ENCODE assay signal across 28 cellular contexts in genomic region chr1:30012455-30013440, GRCh38.
DNase-seq lines count a peak whose midpoint lies in the region; ATAC-seq and TF ChIP-seq lines count a peak whose summit lies in the region.
"Had no signal": no experiment of that assay in that cellular context is flagged by ENCODE, and none has a peak within 500 bp of the region (broad histone marks: within the 10 kb centered on the region; RNA-seq: fewer than 3 reads in every experiment).

No MANE protein-coding gene starts in this region.

- no peak overlapping the region for H3K27ac ChIP-seq in BLaER1
- H3K27ac ChIP-seq in endodermal cell (ENCODE audit: low read depth, low read length): no peak overlapping the region
- H3K27ac ChIP-seq in mesodermal cell (ENCODE audit: low read depth, low read length, severe bottlenecking): peak overlapping the region; percentile 45
- H3K27ac ChIP-seq: A549, PC-9, SJCRH30 had no signal

- peak; percentile 66 for DNase-seq in Jurkat, Clone E6-1 (ENCODE audit: low read depth, low spot score)
- DNase-seq in endodermal cell: peak; percentile 24
- DNase-seq in NCI-H69 (lab: John Stamatoyannopoulos, UW): no peak
- no peak for DNase-seq in MG63
- no peak for DNase-seq in NCI-H2107 treated with DMSO at 0.1 percent for 48 hours (lab: John Stamatoyannopoulos, UW; ENCODE audit: unreplicated experiment)
- DNase-seq: CD8-positive, alpha-beta memory T cell; DMS 273 treated with DMSO at 0.1 percent for 48 hours; DMS79; GF-D8; GOT3; HFFc6; Kasumi-1; MV-4-11; NCI-H1105; NCI-H1436 treated with DMSO at 0.1 percent for 48 hours; NCI-H187 treated with DMSO at 0.1 percent for 48 hours; NCI-H774; NK-92 treated with Interleukin-12 subunit alpha and Interleukin-12 subunit beta, amount 100 ng/mL, for 24 hours; PC-9; SJCRH30 had no signal

- TF ChIP-seq CTCF in endodermal cell (conservative IDR thresholded peaks at IDR 0.05): no peak

- 86 to 88% methylated on average over 5 to 7 of the region's 7 CpGs for WGBS in endodermal cell (ENCODE audit: insufficient coverage in 1 of 2, insufficient read length in 1 of 2), 2 experiments
- 83 to 92% methylated on average over 4 to 7 of the region's 7 CpGs for WGBS in mesodermal cell (ENCODE audit: insufficient coverage in 2 of 2), 2 experiments

- H4K20me1 ChIP-seq in BLaER1: no peaks in the 10 kb centered on the region

- peaks cover 16% of the 10 kb centered on the region for H3K9me3 ChIP-seq in BLaER1
- peaks cover 5% of the 10 kb centered on the region for H3K9me3 ChIP-seq in endodermal cell (ENCODE audit: control insufficient read depth, low read length)
- peaks cover 14% of the 10 kb centered on the region for H3K9me3 ChIP-seq in mesodermal cell (ENCODE audit: control insufficient read depth, low read length)
- no peaks in the 10 kb centered on the region for H3K9me3 ChIP-seq in MG63
- H3K9me3 ChIP-seq: A549, HAP-1, SJCRH30 had no signal

- H3K4me1 ChIP-seq in BLaER1 (peaks cover 27% of the 10 kb centered on the region), endodermal cell (ENCODE audit: control insufficient read depth, insufficient read depth, low read length) (no peaks in the 10 kb centered on the region), mesodermal cell (ENCODE audit: control insufficient read depth, insufficient read depth, low read length, poor library complexity, severe bottlenecking) (peaks cover 17% of the 10 kb centered on the region)
- H3K4me1 ChIP-seq: A549, HAP-1, SJCRH30 had no signal

- H3K4me2 ChIP-seq in BLaER1: peak overlapping the region; percentile 43
- H3K4me2 ChIP-seq: A549, PC-9 had no signal

- ATAC-seq in HG03571 (IDR thresholded peaks at IDR 0.05; ENCODE audit: unreplicated experiment): no peak
- ATAC-seq: A549, K562, Right ventricle myocardium inferior had no signal

- no peaks in the 10 kb centered on the region for H3K36me3 Mint-ChIP-seq in endodermal cell (ENCODE audit: low read depth)
- H3K36me3 Mint-ChIP-seq: CD14-positive monocyte; CD8-positive, alpha-beta memory T cell had no signal

- no peak overlapping the region for H3K4me3 Mint-ChIP-seq in endodermal cell
- H3K4me3 Mint-ChIP-seq: CD14-positive monocyte, HFFc6 had no signal

- no peaks in the 10 kb centered on the region for H3K36me3 ChIP-seq in BLaER1
- no peaks in the 10 kb centered on the region for H3K36me3 ChIP-seq in endodermal cell (ENCODE audit: control insufficient read depth, insufficient read depth, low read length)
- H3K36me3 ChIP-seq in mesodermal cell (ENCODE audit: control insufficient read depth, insufficient read depth, low read length): no peaks in the 10 kb centered on the region
- no peaks in the 10 kb centered on the region for H3K36me3 ChIP-seq in MG63
- H3K36me3 ChIP-seq: HAP-1, SJCRH30 had no signal

- no peaks in the 10 kb centered on the region for H3K27me3 Mint-ChIP-seq in endodermal cell (ENCODE audit: insufficient read depth)

- peaks cover 9% of the 10 kb centered on the region for H3K4me1 Mint-ChIP-seq in endodermal cell
- H3K4me1 Mint-ChIP-seq: CD14-positive monocyte had no signal

- H3K9ac ChIP-seq in BLaER1: no peak overlapping the region
- no peak overlapping the region for H3K9ac ChIP-seq in endodermal cell (ENCODE audit: extremely low read depth, low read length, poor library complexity, severe bottlenecking)

- H3K27ac Mint-ChIP-seq in endodermal cell: no peak overlapping the region
- H3K27ac Mint-ChIP-seq: HFFc6 had no signal

- H3K9me3 Mint-ChIP-seq in endodermal cell: peaks cover 15% of the 10 kb centered on the region
- H3K9me3 Mint-ChIP-seq: CD8-positive, alpha-beta memory T cell had no signal

- H3K4me3 ChIP-seq in BLaER1 (no peak overlapping the region), endodermal cell (ENCODE audit: low read length) (no peak overlapping the region), mesodermal cell (ENCODE audit: extremely low read depth, insufficient read depth, low read length, poor library complexity, severe bottlenecking) (no peak overlapping the region), MG63 (no peak overlapping the region)
- no peak overlapping the region for H3K4me3 ChIP-seq in Jurkat, Clone E6-1 (ENCODE audit: low read length)
- H3K4me3 ChIP-seq: A549, HAP-1, K562, PC-9, SJCRH30 had no signal

- no peaks in the 10 kb centered on the region for H3K27me3 ChIP-seq in BLaER1
- H3K27me3 ChIP-seq in endodermal cell (ENCODE audit: control insufficient read depth, insufficient read depth, low read length, poor library complexity, severe bottlenecking): no peaks in the 10 kb centered on the region
- no peaks in the 10 kb centered on the region for H3K27me3 ChIP-seq in MG63
- H3K27me3 ChIP-seq: SJCRH30 had no signal

Comparison
In these comparisons a context has a peak if more than half of its experiments do, and no peak if none do; other contexts are left out.
1. DNase-seq: peak in Jurkat, Clone E6-1 (single experiment) and endodermal cell (single experiment); none in NCI-H69 (single experiment), MG63 (single experiment) and NCI-H2107 treated with DMSO at 0.1 percent for 48 hours (single experiment).